Comparison of ENCODE assay signal across 8 cellular contexts in the genomic region with DNA sequence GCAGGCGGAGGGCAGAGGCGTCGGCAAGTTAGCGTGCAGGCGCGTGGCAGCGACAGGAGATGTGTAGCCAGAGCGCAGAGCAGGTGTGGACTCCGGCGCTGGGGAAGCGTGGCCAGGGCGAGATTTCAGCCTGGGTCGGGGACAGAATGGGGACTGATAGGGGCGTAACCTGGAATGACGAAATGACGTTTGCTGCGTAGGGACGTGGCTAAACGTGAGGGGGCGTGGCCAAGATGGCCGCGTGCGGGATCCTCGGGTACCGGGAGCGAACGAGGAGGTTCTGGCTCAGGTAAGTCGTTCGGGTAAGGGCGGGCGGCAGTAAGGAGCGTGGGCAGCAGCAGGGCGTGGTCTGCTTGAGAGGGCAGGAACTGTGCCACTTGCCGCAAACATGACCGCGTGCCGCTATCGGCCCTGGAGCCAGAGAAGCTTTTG. TPM values are rescaled to one million over a fixed set of nuclear protein-coding genes. Genes with fewer than 3 reads are reported as not detected.
A peak's percentile ranks its signal among the peaks of the same experiment; 100 is the strongest.
DNase-seq lines count a peak whose midpoint lies in the region; ATAC-seq, FAIRE-seq and TF ChIP-seq lines count a peak whose summit lies in the region.

No MANE protein-coding gene starts in this region.

- H3K9me3 Mint-ChIP-seq in MCF 10A (ENCODE audit: unreplicated experiment): no peaks in the 10 kb centered on the region

- H3K4me1 ChIP-seq in kidney (ENCODE audit: control insufficient read depth in 1 of 2, insufficient read depth in 1 of 2, low read depth in 1 of 2, low read length in 2 of 2): peaks cover 5% of the 10 kb centered on the region in 2 donors

- DNase-seq in NCI-H1417 treated with DMSO at 0.1 percent for 48 hours (lab: John Stamatoyannopoulos, UW): peak; percentile 99
- DNase-seq in T1000 (lab: John Stamatoyannopoulos, UW): peak; percentile 68
- DNase-seq in MCF 10A (ENCODE audit: unreplicated experiment): peak; percentile 90
- peak; percentile 97 for DNase-seq in kidney
- peak; percentile 88 for DNase-seq in stimulated activated CD4-positive, alpha-beta T cell treated with anti-CD3 and anti-CD28 coated beads, Interleukin-15, amount 100 ng/mL, for 24 hours
- no peak for DNase-seq in pons (ENCODE audit: low spot score)

- CTCF ChIA-PET in MCF 10A (lab: Yijun Ruan, JAX): interaction anchor here (2.8 kb wide), 1 partner anchor 11 kb away, joined by 26 read pairs; no protein-coding TSS in a partner anchor

- TF ChIP-seq CTCF in MCF 10A (IDR thresholded peaks at IDR 0.05; ENCODE audit: unreplicated experiment) (no peak), kidney (IDR thresholded peaks at IDR 0.05; ENCODE audit: borderline replicate concordance, extremely low read depth, insufficient read depth) (no peak)

- FAIRE-seq in kidney (lab: Jason Lieb, UNC): no peak

- H3K4me3 ChIP-seq in kidney (ENCODE audit: low read length in 2 of 2): peak overlapping the region; percentile 92 to 93

- intact Hi-C loops in MCF 10A (cut with micrococcal nuclease) (loop anchor here (10.0 kb wide), 1 partner anchor 341 kb away; a partner anchor contains a TSS), kidney (cut with DNase I) (no loop called here)

- no peak overlapping the region for H3K27ac Mint-ChIP-seq in MCF 10A (ENCODE audit: low read depth, unreplicated experiment)

- H3K36me3 ChIP-seq in kidney (ENCODE audit: control insufficient read depth in 1 of 2, insufficient read depth in 2 of 2, low read length in 2 of 2): no peaks in the 10 kb centered on the region

- peaks cover 19% of the 10 kb centered on the region for H3K4me1 Mint-ChIP-seq in MCF 10A (ENCODE audit: insufficient read depth, unreplicated experiment)

- no peak overlapping the region for H3K4me3 Mint-ChIP-seq in MCF 10A (ENCODE audit: unreplicated experiment)

- H3K9ac ChIP-seq in kidney (ENCODE audit: low read length in 2 of 2): peak overlapping the region; percentile 88 to 95

- BruUV-seq in MCF 10A (replicated peaks; lab: Mats Ljungman, UMichigan): no TSS peak

- peaks cover 11% of the 10 kb centered on the region for H3K36me3 Mint-ChIP-seq in MCF 10A (ENCODE audit: insufficient read depth, unreplicated experiment)

- peaks cover 13% of the 10 kb centered on the region for H3K27me3 Mint-ChIP-seq in MCF 10A (ENCODE audit: insufficient read depth, unreplicated experiment)

- peak; percentile 41 for ATAC-seq in GM18508 (IDR thresholded peaks at IDR 0.05; ENCODE audit: insufficient read depth, unreplicated experiment)
- peak; percentile 68 for ATAC-seq in HG02763 (IDR thresholded peaks at IDR 0.05; ENCODE audit: unreplicated experiment)

- no peaks in the 10 kb centered on the region for H3K9me3 ChIP-seq in kidney (ENCODE audit: control insufficient read depth in 1 of 2, low read length in 2 of 2)

- POLR2A ChIA-PET in MCF 10A (lab: Yijun Ruan, JAX): interaction anchor here (0.7 to 2.5 kb wide), 13 partner anchors 8 to 1112 kb away, joined by 3 to 11 read pairs (median 4); a partner anchor contains a TSS

- peak overlapping the region; percentile 99 for H3K27ac ChIP-seq in kidney (ENCODE audit: low read depth in 2 of 2, low read length in 2 of 2)

RNA-seq across cellular contexts. Expression of a gene that starts 10.9 kb away (rescaled TPM):
- total RNA-seq in MCF 10A (2022) (1.5 and 1.8 TPM in 2 replicates), kidney (30.7 TPM)
- polyA plus RNA-seq in kidney (ENCODE audit: insufficient read depth, low read depth, low replicate concordance): 129 TPM

Comparison
In these comparisons a context has a peak if more than half of its experiments do, and no peak if none do; other contexts are left out.
1. RNA of a gene that starts 10.9 kb away (total RNA-seq): 30.7 TPM in kidney (single experiment); 1.5 to 1.8 TPM in MCF 10A; every median in the first group is over 10 times any median in the second.